25 cellular contexts compared by ENCODE assay signal in genomic region chr19:33403973-33404304, GRCh38. TPM values are rescaled to one million over a fixed set of nuclear protein-coding genes. Genes with fewer than 3 reads are reported as not detected.
DNase-seq lines count a peak whose midpoint lies in the region; ATAC-seq, FAIRE-seq and TF ChIP-seq lines count a peak whose summit lies in the region.
"Had no signal": no experiment of that assay in that cellular context is flagged by ENCODE, and none has a peak within 500 bp of the region (broad histone marks: within the 10 kb centered on the region; RNA-seq: fewer than 3 reads in every experiment).

No MANE protein-coding gene starts in this region.

- WGBS in K562 (ENCODE audit: insufficient coverage, low coverage, missing lambda C conversion rate): 39% methylated on average over 6 of the region's 6 CpGs
- WGBS in mesodermal cell (ENCODE audit: insufficient coverage in 2 of 2), 2 experiments: 76 to 85% methylated on average over 6 of the region's 6 CpGs

- POLR2A ChIA-PET in K562 (lab: Yijun Ruan, JAX): interaction anchor here (0.7 to 1.7 kb wide), 5 partner anchors 12 to 1581 kb away, joined by 3 to 10 read pairs (median 3); no protein-coding TSS in a partner anchor

- no peaks in the 10 kb centered on the region for H3K9me3 ChIP-seq in K562 (replicated peaks; ENCODE audit: control insufficient read depth, insufficient read depth, low read depth, low read length)
- H3K9me3 ChIP-seq in mesodermal cell (ENCODE audit: control insufficient read depth, low read length): no peaks in the 10 kb centered on the region
- H3K9me3 ChIP-seq: neutrophil, suprapubic skin, vagina had no signal

- no peak for FAIRE-seq in K562 (lab: Jason Lieb, UNC)
- FAIRE-seq: G401.6 had no signal

- no peak for TF ChIP-seq CTCF in K562 (IDR thresholded peaks at IDR 0.05 in 2 of 3, conservative IDR thresholded peaks at IDR 0.05 in 1 of 3; ENCODE audit: insufficient read depth in 2 of 3, low read depth in 1 of 3, low read length in 3 of 3)
- TF ChIP-seq CTCF in type B pancreatic cell (conservative IDR thresholded peaks at IDR 0.05): no peak

- H3K4me3 Mint-ChIP-seq in type B pancreatic cell: no peak overlapping the region
- H3K4me3 Mint-ChIP-seq: activated CD4-positive, alpha-beta T cell treated with anti-CD3 and anti-CD28 coated beads, Interleukin-2, amount 10 ng/mL, durations not matched to agents 24 days and 14 days; activated naive CD4-positive, alpha-beta T cell treated with anti-CD3 and anti-CD28 coated beads, Interleukin-2, amount 10 ng/mL, durations not matched to agents 7 days and 5 days had no signal

- H3K27me3 ChIP-seq in H7 (ENCODE audit: control insufficient read depth, insufficient read depth, low read length) (no peaks in the 10 kb centered on the region), K562 (ENCODE audit: control insufficient read depth in 2 of 2, insufficient read depth in 2 of 2, low read length in 2 of 2) (peaks cover 0 to 28% of the 10 kb centered on the region in 2 experiments; a peak in 2 of 5 replicates)
- H3K27me3 ChIP-seq: cardiac muscle cell, neutrophil, suprapubic skin, vagina had no signal

- H3K36me3 ChIP-seq in H7 (replicated peaks; ENCODE audit: control insufficient read depth, insufficient read depth, low read length) (no peaks in the 10 kb centered on the region), K562 (ENCODE audit: control insufficient read depth, insufficient read depth, low read length) (no peaks in the 10 kb centered on the region), mesodermal cell (ENCODE audit: control insufficient read depth, insufficient read depth, low read length) (no peaks in the 10 kb centered on the region)
- H3K36me3 ChIP-seq: cardiac muscle cell, neutrophil, suprapubic skin, vagina, WERI-Rb-1 had no signal

- no peaks in the 10 kb centered on the region for H3K9me3 Mint-ChIP-seq in type B pancreatic cell
- H3K9me3 Mint-ChIP-seq: activated CD4-positive, alpha-beta T cell treated with anti-CD3 and anti-CD28 coated beads, Interleukin-2, amount 10 ng/mL, durations not matched to agents 24 days and 14 days; activated naive CD4-positive, alpha-beta T cell treated with anti-CD3 and anti-CD28 coated beads, Interleukin-2, amount 10 ng/mL, durations not matched to agents 7 days and 5 days had no signal

- in situ Hi-C loops in K562 (cut with MboI): loop anchor here (10.0 kb wide), 1 partner anchor 259 kb away; no protein-coding TSS in a partner anchor

- peaks cover 10% of the 10 kb centered on the region for H4K20me1 ChIP-seq in K562 (replicated peaks; ENCODE audit: control insufficient read depth, insufficient read depth, low read length)

- ATAC-seq in K562: no peak
- no peak for ATAC-seq in GM21528 (IDR thresholded peaks at IDR 0.05; ENCODE audit: low FRiP score, unreplicated experiment)

- peaks cover 3% of the 10 kb centered on the region for H3K4me1 Mint-ChIP-seq in type B pancreatic cell (ENCODE audit: unreplicated experiment)
- H3K4me1 Mint-ChIP-seq: activated CD4-positive, alpha-beta T cell treated with anti-CD3 and anti-CD28 coated beads, Interleukin-2, amount 10 ng/mL, durations not matched to agents 24 days and 14 days; activated naive CD4-positive, alpha-beta T cell treated with anti-CD3 and anti-CD28 coated beads, Interleukin-2, amount 10 ng/mL, durations not matched to agents 7 days and 5 days had no signal

- H3K4me1 ChIP-seq in K562 (replicated peaks in 1 of 2; ENCODE audit: control insufficient read depth in 2 of 2, insufficient read depth in 2 of 2, low read length in 2 of 2): peaks cover 0 to 38% of the 10 kb centered on the region in 2 experiments; a peak in 2 of 5 replicates
- no peaks in the 10 kb centered on the region for H3K4me1 ChIP-seq in mesodermal cell (ENCODE audit: control insufficient read depth, insufficient read depth, low read length, poor library complexity, severe bottlenecking)

- H2AFZ ChIP-seq in K562 (ENCODE audit: low read depth, low read length): no peak overlapping the region

- no peaks in the 10 kb centered on the region for H3K36me3 Mint-ChIP-seq in type B pancreatic cell
- H3K36me3 Mint-ChIP-seq: activated naive CD4-positive, alpha-beta T cell treated with anti-CD3 and anti-CD28 coated beads, Interleukin-2, amount 10 ng/mL, durations not matched to agents 7 days and 5 days had no signal

- no TSS peak for BruUV-seq in K562 (replicated peaks; lab: Mats Ljungman, UMichigan)

- intact Hi-C loops in K562 (cut with micrococcal nuclease): no loop called here

- CTCF ChIA-PET in K562 (lab: Yijun Ruan, JAX; ENCODE audit: low intra/inter-chr PET ratio): no interaction called here

- no peak overlapping the region for H3K4me2 ChIP-seq in K562 (ENCODE audit: insufficient read depth, low read length)
- H3K4me2 ChIP-seq: smooth muscle cell had no signal

- DNase-seq in H7: peak; percentile 28
- no peak for DNase-seq in K562 (ENCODE audit: extremely low read depth in 1 of 4, low spot score in 3 of 4)
- no peak for DNase-seq in type B pancreatic cell (ENCODE audit: extremely low spot score, unreplicated experiment)
- no peak for DNase-seq in germinal center (ENCODE audit: low spot score)
- DNase-seq in GDM1 (lab: John Stamatoyannopoulos, UW): no peak
- DNase-seq: activated CD4-positive, alpha-beta T cell treated with anti-CD3 and anti-CD28 coated beads, Interleukin-2, amount 10 ng/mL, durations not matched to agents 24 days and 14 days; activated naive CD4-positive, alpha-beta T cell treated with anti-CD3 and anti-CD28 coated beads, Interleukin-2, amount 10 ng/mL, durations not matched to agents 7 days and 5 days; activated T-cell treated with anti-CD3 and anti-CD28 coated beads, Interleukin-2, amount 50 U/mL, for 48 hours; dermis blood vessel endothelial cell; islet precursor cell; NCI-H1048; NCI-H187 treated with DMSO at 0.1 percent for 48 hours; NCI-H69; stimulated activated CD4-positive, alpha-beta T cell treated with anti-CD3 and anti-CD28 coated beads, Interleukin-2, amount 100 ng/mL, for 24 hours; WERI-Rb-1 had no signal

- peak overlapping the region; percentile 50 for H3K27ac Mint-ChIP-seq in type B pancreatic cell
- H3K27ac Mint-ChIP-seq: activated CD4-positive, alpha-beta T cell treated with anti-CD3 and anti-CD28 coated beads, Interleukin-2, amount 10 ng/mL, durations not matched to agents 24 days and 14 days; activated naive CD4-positive, alpha-beta T cell treated with anti-CD3 and anti-CD28 coated beads, Interleukin-2, amount 10 ng/mL, durations not matched to agents 7 days and 5 days had no signal

- H3K27me3 Mint-ChIP-seq in type B pancreatic cell: no peaks in the 10 kb centered on the region
- H3K27me3 Mint-ChIP-seq: activated CD4-positive, alpha-beta T cell treated with anti-CD3 and anti-CD28 coated beads, Interleukin-2, amount 10 ng/mL, durations not matched to agents 24 days and 14 days; activated naive CD4-positive, alpha-beta T cell treated with anti-CD3 and anti-CD28 coated beads, Interleukin-2, amount 10 ng/mL, durations not matched to agents 7 days and 5 days had no signal

- H3K79me2 ChIP-seq in K562 (ENCODE audit: control insufficient read depth, insufficient read depth, low read length): no peaks in the 10 kb centered on the region

- no peak for TF ChIP-seq POLR2A in K562 (conservative IDR thresholded peaks at IDR 0.05)

- H3K4me3 ChIP-seq in H7 (ENCODE audit: insufficient read depth, low read depth, low read length) (no peak overlapping the region), K562 (no peak overlapping the region), mesodermal cell (ENCODE audit: extremely low read depth, insufficient read depth, low read length, poor library complexity, severe bottlenecking) (no peak overlapping the region)
- H3K4me3 ChIP-seq: cardiac muscle cell, lung, smooth muscle cell, suprapubic skin, vagina had no signal

- no peaks in the 10 kb centered on the region for H3K9me1 ChIP-seq in K562 (ENCODE audit: control insufficient read depth, insufficient read depth, low read length)

- no peak overlapping the region for H3K9ac ChIP-seq in K562 (ENCODE audit: insufficient read depth in 1 of 2, low read depth in 2 of 2, low read length in 2 of 2)

- H3K27ac ChIP-seq in K562 (ENCODE audit: extremely low read depth, low read depth, low read length): no peak overlapping the region
- H3K27ac ChIP-seq in mesodermal cell (ENCODE audit: low read depth, low read length, severe bottlenecking): peak overlapping the region; percentile 45
- H3K27ac ChIP-seq: cardiac muscle cell, neutrophil, RWPE1, suprapubic skin, vagina, WERI-Rb-1 had no signal

- no peak for TF ChIP-seq RAD21 in K562 (CRISPR knock-in tag; conservative IDR thresholded peaks at IDR 0.05 in 1 of 2, IDR thresholded peaks at IDR 0.05 in 1 of 2)

- TF ChIP-seq EP300 in K562 (IDR thresholded peaks at IDR 0.05; ENCODE audit: low read length): no peak

TF ChIP-seq in K562, 482 proteins besides CTCF, POLR2A, EP300 and RAD21 (continues in another document):
- TF ChIP-seq ADNP (tag; IDR thresholded peaks at IDR 0.05) (peak; percentile 91), SMARCA5 (IDR thresholded peaks at IDR 0.05) (peak; percentile 66; the same call in 1 of the 2 replicates), ESRRA (IDR thresholded peaks at IDR 0.05; ENCODE audit: borderline replicate concordance, low read depth) (peak; percentile 49; the same call in 1 of the 2 replicates), BCOR (IDR thresholded peaks at IDR 0.05) (peak; percentile 86), BHLHE40 (IDR thresholded peaks at IDR 0.05; ENCODE audit: low read length) (0 out of 2 replicates have a peak, but pooled peaks have one; percentile 1)

RNA-seq across cellular contexts. Expression of gene CEBPG, which starts 30.4 kb away (rescaled TPM):
- total RNA-seq in H7 (2014; rRNA removed; shearing (Covaris generic)): 25.8 and 29.4 TPM in 2 replicates
- 10.0 and 38.4 TPM in 2 replicates for total RNA-seq in K562 (2011; cell fraction: chromatin; rRNA removed; ENCODE audit: low replicate concordance)
- total RNA-seq in K562 (2011; cell fraction: nucleolus; rRNA removed): 8.7 and 12.4 TPM in 2 replicates
- total RNA-seq in K562 (2011; cell fraction: nucleoplasm; rRNA removed): 16.9 and 22.7 TPM in 2 replicates
- total RNA-seq in K562 (2014; rRNA removed) (29.7 and 31.2 TPM in 2 replicates), K562 (2014; rRNA removed; fragmentation: Illumina TruSeq; extraction: Trizol) (34.9 and 42.3 TPM in 2 replicates), K562 (2015; rRNA removed; fragmentation: Illumina TruSeq; extraction: Trizol) (15.0 and 17.3 TPM in 2 replicates), K562 (2021) (29.7 and 34.6 TPM in 2 replicates), type B pancreatic cell (ENCODE audit: low replicate concordance) (28.7 and 30.1 TPM in 2 replicates)
- polyA plus RNA-seq in K562 (2011; rRNA removed) (30.9 and 31.2 TPM in 2 replicates), K562 (2014; fragmentation: Illumina TruSeq; extraction: Trizol) (28.8 and 30.1 TPM in 2 replicates), K562 (2014; fragmentation: Nextera tagmentation; extraction: Ambion mirVana) (1 to 10 TPM; 9.5 to 9.8 TPM), K562 (2014; rRNA removed) (30.2 and 33.0 TPM in 2 replicates)
- polyA plus RNA-seq in K562 (2011; cell fraction: cytosol; rRNA removed): 9.2 and 18.2 TPM in 2 replicates
- polyA plus RNA-seq in K562 (2011; cell fraction: nucleus; rRNA removed): 11.6 and 23.1 TPM in 2 replicates
- 16.1 and 50.7 TPM in 2 replicates for polyA plus RNA-seq in K562 (2012)
- polyA minus RNA-seq in K562 (2011; rRNA and poly(A)+ RNA removed): 31.5 and 41.1 TPM in 2 replicates
- polyA minus RNA-seq in K562 (2011; cell fraction: cytosol; rRNA and poly(A)+ RNA removed): 10.6 and 12.5 TPM in 2 replicates
- polyA minus RNA-seq in K562 (2011; cell fraction: nucleus; rRNA and poly(A)+ RNA removed): 7.7 and 21.0 TPM in 2 replicates
- 20.0 TPM for polyA plus RNA-seq in mesodermal cell (2013, experiment 1 of 2)
- 23.5 TPM for polyA plus RNA-seq in mesodermal cell (2013, experiment 2 of 2)
